23 cellular contexts compared by ENCODE assay signal in genomic region chr19:30371960-30372824, GRCh38. TPM values are rescaled to one million over a fixed set of nuclear protein-coding genes. Genes with fewer than 3 reads are reported as not detected.
A peak's percentile ranks its signal among the peaks of the same experiment; 100 is the strongest.
DNase-seq lines count a peak whose midpoint lies in the region; ATAC-seq, FAIRE-seq and TF ChIP-seq lines count a peak whose summit lies in the region.
"Had no signal": no experiment of that assay in that cellular context is flagged by ENCODE, and none has a peak within 500 bp of the region (broad histone marks: within the 10 kb centered on the region; RNA-seq: fewer than 3 reads in every experiment).

TSS of gene ZNF536 (plus strand) at chr19:30372384. CDS start at chr19:30443563, 71,179 bp downstream.

- no peak for TF ChIP-seq RAD21 in H1 (IDR thresholded peaks at IDR 0.05 in 1 of 2, conservative IDR thresholded peaks at IDR 0.05 in 1 of 2; ENCODE audit: low read depth in 2 of 2, low read length in 2 of 2)

- FAIRE-seq in H1 (lab: Jason Lieb, UNC), result no peak
- FAIRE-seq: GM12878, GM19239, H54, RCC 7860 had no signal

- peak within 1 kb of the TSS; percentile 88; the same call in 1 of the 2 replicates for H3K18ac ChIP-seq in H1 (ENCODE audit: extremely low read depth, low read length)

- peak within 1 kb of the TSS; percentile 96 for H2BK120ac ChIP-seq in H1 (replicated peaks; ENCODE audit: low read depth, low read length)

- peak within 1 kb of the TSS; percentile 99 for H2BK20ac ChIP-seq in H1 (ENCODE audit: low read length)

- no peak within 1 kb of the TSS for H4K8ac ChIP-seq in H1 (ENCODE audit: extremely low read depth, insufficient read depth, low read length)

- peak within 1 kb of the TSS; percentile 7 for H3K56ac ChIP-seq in H1 (replicated peaks; ENCODE audit: insufficient read length, low read depth, low read length)

- DNase-seq in H1 (ENCODE audit: low read depth in 1 of 2, low spot score in 2 of 2) (no peak), mesenteric fat pad (ENCODE audit: low spot score) (peak; percentile 62), superior temporal gyrus (ENCODE audit: extremely low spot score) (peak; percentile 91), dermis blood vessel endothelial cell (no peak), HUDEP-2 (lab: John Stamatoyannopoulos, UW; ENCODE audit: unreplicated experiment in 76 of 76) (no peak), AG08396 (ENCODE audit: low spot score) (no peak)
- DNase-seq: activated naive CD4-positive, alpha-beta T cell treated with anti-CD3 and anti-CD28 coated beads, Interleukin-2, amount 10 ng/mL, durations not matched to agents 7 days and 5 days; activated T-cell treated with anti-CD3 and anti-CD28 coated beads, Interleukin-2, amount 50 U/mL, for 24 hours; colonic mucosa; kidney glomerular epithelial cell; mesenchymal stem cell; naive thymus-derived CD8-positive, alpha-beta T cell; NCI-H2081; NK-92 treated with Interleukin-12 subunit alpha and Interleukin-12 subunit beta, amount 100 ng/mL, for 24 hours; stimulated activated naive CD4-positive, alpha-beta T cell had no signal

- peak within 1 kb of the TSS; percentile 73 for H3K4ac ChIP-seq in H1 (replicated peaks; ENCODE audit: insufficient read length, low read depth, low read length)

- H2AK5ac ChIP-seq in H1 (ENCODE audit: low read depth, low read length), result no peak within 1 kb of the TSS

- H3K4me2 ChIP-seq in H1 (ENCODE audit: insufficient read depth in 1 of 2, low read depth in 2 of 2, low read length in 2 of 2), result peak within 1 kb of the TSS; percentile 55 to 74

- H3K23me2 ChIP-seq in H1 (ENCODE audit: low read depth, low read length), result peaks cover 8% of the 10 kb centered on the region; the same call in 1 of the 2 replicates

- H3K36me3 ChIP-seq in HUES48 (ENCODE audit: control insufficient read depth, insufficient read depth, low read length) (no peaks in the 10 kb centered on the region), H1 (ENCODE audit: control insufficient read depth in 2 of 4, insufficient read depth in 4 of 4, low read length in 3 of 4) (no peaks in the 10 kb centered on the region)
- H3K36me3 ChIP-seq: colonic mucosa had no signal

- no peak for TF ChIP-seq POLR2A in H1 (IDR thresholded peaks at IDR 0.05; ENCODE audit: control extremely low read depth in 1 of 2, low read depth in 2 of 2, low read length in 2 of 2)

- H3K79me2 ChIP-seq in H1 (ENCODE audit: control insufficient read depth in 1 of 2, insufficient read depth in 2 of 2, low read length in 2 of 2), result no peaks in the 10 kb centered on the region

- H3K4me3 ChIP-seq in HUES48 (ENCODE audit: low read depth, low read length) (peak within 1 kb of the TSS; percentile 1; the same call in 1 of the 2 replicates), H1 (ENCODE audit: extremely low read depth in 1 of 4, insufficient read depth in 2 of 4, low read depth in 3 of 4, low read length in 4 of 4) (peak within 1 kb of the TSS in 1 of 4 experiments; percentile 62; a peak in 3 of 8 replicates)
- H3K4me3 ChIP-seq: colonic mucosa, GM12878, SK-N-MC had no signal

- no peak for ATAC-seq in GM19467 (IDR thresholded peaks at IDR 0.05; ENCODE audit: unreplicated experiment)
- ATAC-seq: GM12878; naive thymus-derived CD8-positive, alpha-beta T cell had no signal

- H3K27ac ChIP-seq in HUES48 (ENCODE audit: low read depth, low read length) (peak within 1 kb of the TSS; percentile 61), H1 (ENCODE audit: low read depth, low read length) (peak within 1 kb of the TSS; percentile 69; the same call in 1 of the 2 replicates)
- H3K27ac ChIP-seq: colonic mucosa, SK-N-MC had no signal

- H2BK5ac ChIP-seq in H1 (ENCODE audit: low read depth, low read length), result peak within 1 kb of the TSS; percentile 61; the same call in 1 of the 2 replicates

- POLR2A ChIA-PET in H1 (lab: Charles Lee; ENCODE audit: partially characterized antibody), result interaction anchor here (0.7 to 2.2 kb wide), 3 partner anchors 11 to 17 kb away, joined by 4 to 6 read pairs (median 5); no protein-coding TSS in a partner anchor

- peak within 1 kb of the TSS; percentile 77 for H2BK12ac ChIP-seq in H1 (ENCODE audit: low read depth, low read length)

- peak within 1 kb of the TSS; percentile 96 for H4K91ac ChIP-seq in H1 (replicated peaks; ENCODE audit: insufficient read length, low read length)

- no peak within 1 kb of the TSS for H4K5ac ChIP-seq in H1 (ENCODE audit: insufficient read length, low read depth, low read length)

- peaks cover 0 to 5% of the 10 kb centered on the region in 2 experiments for H4K20me1 ChIP-seq in H1 (replicated peaks in 1 of 2; ENCODE audit: control insufficient read depth in 1 of 2, insufficient read depth in 2 of 2, low read length in 2 of 2)

- no peak within 1 kb of the TSS for H3K14ac ChIP-seq in H1 (ENCODE audit: insufficient read length)

- H3K4me1 ChIP-seq in HUES48 (ENCODE audit: control insufficient read depth, insufficient read depth, low read length) (peaks cover 33% of the 10 kb centered on the region), H1 (replicated peaks in 1 of 4; ENCODE audit: control insufficient read depth in 3 of 4, insufficient read depth in 4 of 4, low read length in 3 of 4) (peaks cover 10 to 21% (median 13%) of the 10 kb centered on the region in 4 experiments)
- H3K4me1 ChIP-seq: colonic mucosa had no signal

- TF ChIP-seq EP300 in H1 (IDR thresholded peaks at IDR 0.05; ENCODE audit: borderline replicate concordance in 1 of 2, low read depth in 2 of 2, low read length in 2 of 2), result no peak

- no peak for TF ChIP-seq CTCF in H1 (IDR thresholded peaks at IDR 0.05; ENCODE audit: control extremely low read depth in 1 of 3, insufficient read depth in 1 of 3, low read depth in 1 of 3, low read length in 3 of 3)

- H2BK15ac ChIP-seq in H1 (ENCODE audit: low read length), result 0 out of 2 replicates have a peak within 1 kb of the TSS, but pooled peaks have one; percentile 49

- H2AFZ ChIP-seq in H1 (ENCODE audit: low read length), result no peak within 1 kb of the TSS

- H3K9ac ChIP-seq in HUES48 (ENCODE audit: low read depth, low read length) (no peak within 1 kb of the TSS), H1 (replicated peaks in 1 of 4; ENCODE audit: extremely low read depth in 1 of 4, low read depth in 3 of 4, low read length in 3 of 4) (no peak within 1 kb of the TSS; a peak in 1 of 7 replicates)

- CTCF ChIA-PET in H1 (lab: Charles Lee; ENCODE audit: partially characterized antibody), result interaction anchor here (0.7 kb wide), 1 partner anchor 34 kb away, joined by 3 read pairs; no protein-coding TSS in a partner anchor

- H3K27me3 ChIP-seq in HUES48 (ENCODE audit: control insufficient read depth, insufficient read depth, low read length), result peaks cover 25% of the 10 kb centered on the region
- H3K27me3 ChIP-seq in H1 (replicated peaks in 1 of 4; ENCODE audit: control insufficient read depth in 3 of 4, extremely low read depth in 1 of 4, insufficient read depth in 3 of 4, low read length in 3 of 4), result peaks cover 3 to 13% (median 12%) of the 10 kb centered on the region in 4 experiments

- H3K79me1 ChIP-seq in H1 (ENCODE audit: low read depth, low read length), result no peaks in the 10 kb centered on the region

- H3K9me3 ChIP-seq in HUES48 (ENCODE audit: control insufficient read depth, insufficient read depth, low read length) (no peaks in the 10 kb centered on the region), H1 (ENCODE audit: insufficient read depth in 2 of 2, low read depth in 1 of 2, low read length in 1 of 2) (no peaks in the 10 kb centered on the region)
- H3K9me3 ChIP-seq: colonic mucosa had no signal

- no peak within 1 kb of the TSS for H3K23ac ChIP-seq in H1 (ENCODE audit: insufficient read length)

- WGBS in H1 (ENCODE audit: extremely low coverage in 1 of 2, insufficient coverage in 1 of 2, insufficient read length in 1 of 2, insufficient replicate concordance in 2 of 2, low coverage in 1 of 2, low lambda C conversion rate in 2 of 2, missing lambda C conversion rate in 1 of 2), 2 experiments, result 65% methylated on average over 9 of the region's 9 CpGs; no CpG with 5 or more reads in 1 of the 2 experiments

TF ChIP-seq in H1, 55 proteins besides CTCF, POLR2A, EP300 and RAD21:
- no peak for TF ChIP-seq FOSL1 (IDR thresholded peaks at IDR 0.05; ENCODE audit: insufficient read depth, low read depth, low read length)
- no peak for TF ChIP-seq SP1 (IDR thresholded peaks at IDR 0.05; ENCODE audit: low read depth, low read length)
- TF ChIP-seq SP2 (IDR thresholded peaks at IDR 0.05; ENCODE audit: low read length), result no peak
- no peak for TF ChIP-seq GABPA (IDR thresholded peaks at IDR 0.05; ENCODE audit: borderline replicate concordance, insufficient read depth, low read length)
- TF ChIP-seq SP4 (IDR thresholded peaks at IDR 0.05; ENCODE audit: low read length), result no peak
- TF ChIP-seq KDM1A (IDR thresholded peaks at IDR 0.05; ENCODE audit: borderline replicate concordance, low read length), result peak; percentile 94
- peak in 1 of 2 experiments; percentile 69; a peak in 1 of 4 replicates for TF ChIP-seq HDAC2 (IDR thresholded peaks at IDR 0.05; ENCODE audit: borderline replicate concordance in 1 of 2, low read depth in 2 of 2, low read length in 2 of 2)

RNA-seq across cellular contexts. Expression of gene ZNF536, which starts in this region (rescaled TPM):
- 0.09 and 0.33 TPM in 2 replicates for total RNA-seq in H1 (2021; fragmentation: NEBNext Ultra II Directional; extraction: Animal tissue kit (Norgen Biotek cat#: 25700))
- 0.06 and 0.11 TPM in 2 replicates for polyA plus RNA-seq in H1 (2011; rRNA removed)
- 0.08 TPM for polyA plus RNA-seq in H1 (2011; cell fraction: cytosol; rRNA removed)
- 0.21 TPM for polyA plus RNA-seq in H1 (2011; cell fraction: nucleus; rRNA removed)
- polyA plus RNA-seq in H1 (2012, experiment 1 of 2), result 0.06 to 0.28 TPM (median 0.08 TPM) in 4 replicates
- polyA plus RNA-seq in H1 (2012, experiment 2 of 2), result 0.05 TPM
- polyA plus RNA-seq in H1 (2013, experiment 1 of 2), result 0.02 TPM
- 0.04 TPM for polyA plus RNA-seq in H1 (2013, experiment 2 of 2)
- polyA minus RNA-seq in H1 (2011; rRNA and poly(A)+ RNA removed), result 0.19 and 0.29 TPM in 2 replicates
- not detected for polyA minus RNA-seq in H1 (2011; cell fraction: cytosol; rRNA and poly(A)+ RNA removed)
- polyA minus RNA-seq in H1 (2011; cell fraction: nucleus; rRNA and poly(A)+ RNA removed), result 0.40 TPM
- not detected for total RNA-seq in mesenteric fat pad
- total RNA-seq in dermis blood vessel endothelial cell, result under 0.01 TPM in 1 of 2 replicates, not detected in the other
- total RNA-seq: GM12878; naive thymus-derived CD8-positive, alpha-beta T cell; NCI-H460 had no signal
- polyA plus RNA-seq: GM12878; naive thymus-derived CD8-positive, alpha-beta T cell had no signal

Comparison
In these comparisons a context has a peak if more than half of its experiments do, and no peak if none do; other contexts are left out.
1. Peak in DNase-seq in mesenteric fat pad; RNA of the gene not detected or under 1 TPM.